Comparison of ENCODE assay signal across 12 cellular contexts in genomic region chr7:130966246-130967009, GRCh38.
DNase-seq lines count a peak whose midpoint lies in the region; ATAC-seq, FAIRE-seq and TF ChIP-seq lines count a peak whose summit lies in the region.
"Had no signal": no experiment of that assay in that cellular context is flagged by ENCODE, and none has a peak within 500 bp of the region (broad histone marks: within the 10 kb centered on the region; RNA-seq: fewer than 3 reads in every experiment).

No MANE protein-coding gene starts in this region.

- no peaks in the 10 kb centered on the region for H3K27me3 ChIP-seq in Peyer's patch

- H3K27ac Mint-ChIP-seq in immature natural killer cell = peak overlapping the region in 3 of 6 donors; percentile 10 to 48 (median 28)
- H3K27ac Mint-ChIP-seq: endodermal cell had no signal

- H3K36me3 ChIP-seq in Peyer's patch = peaks cover 0 to 10% (median 0%) of the 10 kb centered on the region in 3 donors

- FAIRE-seq in RCC 7860 (lab: Jason Lieb, UNC) = peak; percentile 91

- peaks cover 0 to 15% (median 4%) of the 10 kb centered on the region in 4 donors for H3K4me1 ChIP-seq in Peyer's patch

- peaks cover 0 to 13% (median 13%) of the 10 kb centered on the region in 3 donors for H3K36me3 Mint-ChIP-seq in immature natural killer cell

- H3K4me3 Mint-ChIP-seq in immature natural killer cell = no peak overlapping the region
- H3K4me3 Mint-ChIP-seq: endodermal cell had no signal

- ATAC-seq in GM21786 (IDR thresholded peaks at IDR 0.05; ENCODE audit: unreplicated experiment) = peak; percentile 62
- ATAC-seq: left colon had no signal

- peaks cover 42 to 65% of the 10 kb centered on the region in 2 donors for H3K4me1 Mint-ChIP-seq in immature natural killer cell
- H3K4me1 Mint-ChIP-seq: endodermal cell had no signal

- no peaks in the 10 kb centered on the region for H3K9me3 Mint-ChIP-seq in immature natural killer cell
- H3K9me3 Mint-ChIP-seq: endodermal cell had no signal

- no peak overlapping the region for H3K4me3 ChIP-seq in Peyer's patch
- H3K4me3 ChIP-seq: SK-N-MC had no signal

- no peaks in the 10 kb centered on the region for H3K9me3 ChIP-seq in Peyer's patch

- no peak for TF ChIP-seq CTCF in Peyer's patch (IDR thresholded peaks at IDR 0.05)

- peaks cover 0 to 5% (median 5%) of the 10 kb centered on the region in 3 donors for H3K27me3 Mint-ChIP-seq in immature natural killer cell (ENCODE audit: low read depth in 3 of 3)

- no peak for TF ChIP-seq POLR2A in Peyer's patch (IDR thresholded peaks at IDR 0.05)

- no peak overlapping the region for H3K27ac ChIP-seq in Peyer's patch
- H3K27ac ChIP-seq: SK-N-MC had no signal

- DNase-seq in GM04503 (ENCODE audit: low read depth) = peak; percentile 51
- peak; percentile 89 for DNase-seq in RCC 7860 (ENCODE audit: low spot score)
- DNase-seq in foreskin melanocyte = peak; percentile 79
- no peak for DNase-seq in Peyer's patch
- DNase-seq in DMS114 treated with DMSO at 0.1 percent for 48 hours (lab: John Stamatoyannopoulos, UW; ENCODE audit: unreplicated experiment) = no peak
- DNase-seq in immature natural killer cell = no peak
- no peak for DNase-seq in DMS79 (lab: John Stamatoyannopoulos, UW)
- DNase-seq: DMS153, endodermal cell, left colon had no signal

Comparison
In these comparisons a context has a peak if more than half of its experiments do, and no peak if none do; other contexts are left out.
1. DNase-seq: peak in GM04503 (single experiment), RCC 7860 (single experiment) and foreskin melanocyte (single experiment); none in Peyer's patch (0 of 3), DMS114 treated with DMSO at 0.1 percent for 48 hours (single experiment), immature natural killer cell (0 of 3) and DMS79 (single experiment).